17 cellular contexts compared by ENCODE assay signal in the genomic region with DNA sequence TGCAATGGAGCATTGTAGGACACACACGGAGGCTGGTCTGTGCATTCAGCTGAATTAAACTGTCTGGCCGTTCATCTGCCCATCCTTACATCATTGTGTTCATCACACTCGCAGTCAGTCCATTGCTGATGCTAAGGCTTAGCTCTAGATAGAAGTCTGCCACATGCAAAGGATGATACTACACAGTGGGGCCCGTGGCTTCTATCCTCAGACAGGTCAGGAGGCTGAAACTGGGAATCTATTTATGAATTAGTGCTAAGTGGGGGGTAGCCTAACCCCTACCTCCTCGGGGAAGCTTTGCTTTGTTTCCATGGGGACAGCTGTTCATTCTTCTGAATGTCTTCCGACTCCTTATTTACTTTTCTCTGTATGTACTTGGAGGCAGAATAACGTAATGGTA.
DNase-seq lines count a peak whose midpoint lies in the region; ATAC-seq, FAIRE-seq and TF ChIP-seq lines count a peak whose summit lies in the region.
"Had no signal": no experiment of that assay in that cellular context is flagged by ENCODE, and none has a peak within 500 bp of the region (broad histone marks: within the 10 kb centered on the region; RNA-seq: fewer than 3 reads in every experiment).

No MANE protein-coding gene starts in this region.

- CTCF ChIA-PET in K562 (lab: Yijun Ruan, JAX; ENCODE audit: low intra/inter-chr PET ratio), result no interaction called here

- no peak for TF ChIP-seq CTCF in K562 (IDR thresholded peaks at IDR 0.05 in 2 of 3, conservative IDR thresholded peaks at IDR 0.05 in 1 of 3; ENCODE audit: insufficient read depth in 2 of 3, low read depth in 1 of 3, low read length in 3 of 3)

- 4% methylated on average over 7 of the region's 7 CpGs for WGBS in K562 (ENCODE audit: insufficient coverage, low coverage, missing lambda C conversion rate)

- no peaks in the 10 kb centered on the region for H4K20me1 ChIP-seq in K562 (replicated peaks; ENCODE audit: control insufficient read depth, insufficient read depth, low read length)
- H4K20me1 ChIP-seq: BLaER1 treated with 17β-estradiol and CSF1 and Interleukin-3, amounts not matched to agents 10 nM and 100 nM had no signal

- in situ Hi-C loops in K562 (cut with MboI), result no loop called here

- H3K4me2 ChIP-seq in K562 (ENCODE audit: insufficient read depth, low read length), result no peak overlapping the region
- H3K4me2 ChIP-seq: BLaER1 treated with 17β-estradiol and CSF1 and Interleukin-3, amounts not matched to agents 10 nM and 100 nM had no signal

- no peak overlapping the region for H3K27ac ChIP-seq in K562 (ENCODE audit: extremely low read depth, low read depth, low read length)
- H3K27ac ChIP-seq: BLaER1 treated with 17β-estradiol and CSF1 and Interleukin-3, amounts not matched to agents 10 nM and 100 nM; HL-60 had no signal

- no peaks in the 10 kb centered on the region for H3K9me1 ChIP-seq in K562 (ENCODE audit: control insufficient read depth, insufficient read depth, low read length)

- no peaks in the 10 kb centered on the region for H3K36me3 ChIP-seq in K562 (ENCODE audit: control insufficient read depth, insufficient read depth, low read length)
- H3K36me3 ChIP-seq: BLaER1 treated with 17β-estradiol and CSF1 and Interleukin-3, amounts not matched to agents 10 nM and 100 nM had no signal

- no peaks in the 10 kb centered on the region for H3K4me1 ChIP-seq in K562 (replicated peaks in 1 of 2; ENCODE audit: control insufficient read depth in 2 of 2, insufficient read depth in 2 of 2, low read length in 2 of 2)

- no peak overlapping the region for H3K9ac ChIP-seq in K562 (ENCODE audit: insufficient read depth in 1 of 2, low read depth in 2 of 2, low read length in 2 of 2)
- H3K9ac ChIP-seq: BLaER1 treated with 17β-estradiol and CSF1 and Interleukin-3, amounts not matched to agents 10 nM and 100 nM had no signal

- FAIRE-seq in K562 (lab: Jason Lieb, UNC), result peak; percentile 46
- FAIRE-seq: GM19239 had no signal

- BruUV-seq in K562 (replicated peaks; lab: Mats Ljungman, UMichigan), result no TSS peak

- no peak for TF ChIP-seq POLR2A in K562 (conservative IDR thresholded peaks at IDR 0.05)

- no peak overlapping the region for H2AFZ ChIP-seq in K562 (ENCODE audit: low read depth, low read length)

- no peak overlapping the region for H3K4me3 ChIP-seq in K562
- H3K4me3 ChIP-seq: BLaER1 treated with 17β-estradiol and CSF1 and Interleukin-3, amounts not matched to agents 10 nM and 100 nM had no signal

- TF ChIP-seq RAD21 in K562 (CRISPR knock-in tag; conservative IDR thresholded peaks at IDR 0.05 in 1 of 2, IDR thresholded peaks at IDR 0.05 in 1 of 2), result no peak

- intact Hi-C loops in K562 (cut with micrococcal nuclease), result no loop called here

- ATAC-seq in HG02798 (IDR thresholded peaks at IDR 0.05; ENCODE audit: poor library complexity, unreplicated experiment), result peak; percentile 25
- no peak; the same call in 2 of the 3 replicates for ATAC-seq in K562
- no peak for ATAC-seq in HG03095 (IDR thresholded peaks at IDR 0.05; ENCODE audit: unreplicated experiment)
- no peak for ATAC-seq in GM21529 (IDR thresholded peaks at IDR 0.05; ENCODE audit: unreplicated experiment)
- ATAC-seq: CD8-positive, alpha-beta T cell; HCT116 had no signal

- H3K27me3 ChIP-seq in K562 (ENCODE audit: control insufficient read depth in 2 of 2, insufficient read depth in 2 of 2, low read length in 2 of 2), result peaks cover 7 to 35% of the 10 kb centered on the region in 2 experiments; a peak in 3 of 5 replicates
- H3K27me3 ChIP-seq: BLaER1 treated with 17β-estradiol and CSF1 and Interleukin-3, amounts not matched to agents 10 nM and 100 nM had no signal

- DNase-seq in K562 (ENCODE audit: extremely low read depth in 1 of 4, low spot score in 3 of 4) (no peak), kidney tubule cell (ENCODE audit: low spot score) (peak; percentile 3), hypothalamus (lab: John Stamatoyannopoulos, UW) (no peak), NCI-H2227 treated with DMSO at 0.1 percent for 48 hours (lab: John Stamatoyannopoulos, UW) (no peak)
- DNase-seq: Calu3; CD8-positive, alpha-beta T cell; DMS79 treated with DMSO at 0.1 percent for 48 hours; GF-D8; GOT3; H7 had no signal

- no peaks in the 10 kb centered on the region for H3K9me3 ChIP-seq in K562 (replicated peaks; ENCODE audit: control insufficient read depth, insufficient read depth, low read depth, low read length)
- H3K9me3 ChIP-seq: BLaER1 treated with 17β-estradiol and CSF1 and Interleukin-3, amounts not matched to agents 10 nM and 100 nM had no signal

- no peaks in the 10 kb centered on the region for H3K79me2 ChIP-seq in K562 (ENCODE audit: control insufficient read depth, insufficient read depth, low read length)

- POLR2A ChIA-PET in K562 (lab: Yijun Ruan, JAX), result no interaction called here

- TF ChIP-seq EP300 in K562 (IDR thresholded peaks at IDR 0.05; ENCODE audit: low read length), result no peak

TF ChIP-seq in K562, 482 proteins besides CTCF, POLR2A, EP300 and RAD21:
- TF ChIP-seq RFX1 (IDR thresholded peaks at IDR 0.05) (peak; percentile 21; the same call in 1 of the 2 replicates), FOXJ2 (tag; IDR thresholded peaks at IDR 0.05) (no peak)
